ENCODE assay signal across 1 cellular context in the genomic region with DNA sequence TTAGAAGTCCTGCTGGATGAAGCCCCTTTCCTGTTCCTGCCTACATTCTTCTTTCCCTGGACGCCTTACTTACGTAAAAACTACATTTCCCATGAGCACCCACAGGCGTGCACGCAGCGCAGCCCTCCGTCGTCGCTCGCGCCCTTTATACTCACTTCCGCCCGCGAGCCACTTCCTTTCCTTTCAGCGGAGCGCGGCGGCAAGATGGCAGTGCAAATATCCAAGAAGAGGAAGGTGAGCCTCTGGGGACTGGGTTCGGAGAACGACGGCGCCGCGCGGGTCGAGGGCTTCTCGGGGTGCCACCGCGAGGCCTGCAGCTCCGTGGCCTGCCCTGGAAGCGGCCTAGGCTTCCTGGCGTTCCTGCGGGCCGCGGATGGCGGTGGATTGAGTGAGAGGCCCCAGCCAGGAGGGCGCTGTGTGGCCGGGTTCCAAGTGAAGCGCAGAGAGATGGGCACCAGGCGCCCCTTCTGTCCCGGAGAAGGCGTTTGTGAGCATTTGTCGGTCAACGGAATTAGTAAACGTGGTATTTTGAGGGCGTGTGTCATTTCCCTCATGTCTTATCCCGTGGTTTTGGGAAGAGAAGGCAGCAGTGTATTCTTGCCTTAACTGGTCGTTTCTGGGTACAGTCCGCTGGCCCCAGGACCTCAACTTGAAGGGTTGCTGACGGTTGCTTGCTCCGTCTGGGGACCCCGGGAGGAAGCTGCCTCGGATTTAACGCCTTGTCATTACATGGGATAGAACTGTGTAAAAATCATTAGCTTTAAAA.
TF ChIP-seq lines count a peak whose summit lies in the region.

A gene (plus strand): TSS at position 175 of the 766 bp plus-strand sequence. CDS start 30 bp downstream, at position 205.

TF ChIP-seq in HepG2, 621 proteins besides CTCF, POLR2A, EP300 and RAD21 (continued from another document and continues in another):
- TF ChIP-seq, protein P1, sequence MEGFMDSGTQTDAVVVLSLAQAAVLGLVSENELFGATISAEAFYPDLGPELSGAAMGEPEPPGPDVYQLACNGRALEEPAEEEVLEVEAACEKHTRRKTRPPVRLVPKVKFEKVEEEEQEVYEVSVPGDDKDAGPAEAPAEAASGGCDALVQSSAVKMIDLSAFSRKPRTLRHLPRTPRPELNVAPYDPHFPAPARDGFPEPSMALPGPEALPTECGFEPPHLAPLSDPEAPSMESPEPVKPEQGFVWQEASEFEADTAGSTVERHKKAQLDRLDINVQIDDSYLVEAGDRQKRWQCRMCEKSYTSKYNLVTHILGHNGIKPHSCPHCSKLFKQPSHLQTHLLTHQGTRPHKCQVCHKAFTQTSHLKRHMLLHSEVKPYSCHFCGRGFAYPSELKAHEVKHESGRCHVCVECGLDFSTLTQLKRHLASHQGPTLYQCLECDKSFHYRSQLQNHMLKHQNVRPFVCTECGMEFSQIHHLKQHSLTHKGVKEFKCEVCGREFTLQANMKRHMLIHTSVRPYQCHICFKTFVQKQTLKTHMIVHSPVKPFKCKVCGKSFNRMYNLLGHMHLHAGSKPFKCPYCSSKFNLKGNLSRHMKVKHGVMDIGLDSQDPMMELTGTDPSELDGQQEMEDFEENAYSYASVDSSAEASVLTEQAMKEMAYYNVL (CRISPR knock-in tag; IDR thresholded peaks at IDR 0.05; ENCODE audit: borderline replicate concordance), result peak; percentile 84; the same call in 1 of the 2 replicates
- TF ChIP-seq, protein P2, sequence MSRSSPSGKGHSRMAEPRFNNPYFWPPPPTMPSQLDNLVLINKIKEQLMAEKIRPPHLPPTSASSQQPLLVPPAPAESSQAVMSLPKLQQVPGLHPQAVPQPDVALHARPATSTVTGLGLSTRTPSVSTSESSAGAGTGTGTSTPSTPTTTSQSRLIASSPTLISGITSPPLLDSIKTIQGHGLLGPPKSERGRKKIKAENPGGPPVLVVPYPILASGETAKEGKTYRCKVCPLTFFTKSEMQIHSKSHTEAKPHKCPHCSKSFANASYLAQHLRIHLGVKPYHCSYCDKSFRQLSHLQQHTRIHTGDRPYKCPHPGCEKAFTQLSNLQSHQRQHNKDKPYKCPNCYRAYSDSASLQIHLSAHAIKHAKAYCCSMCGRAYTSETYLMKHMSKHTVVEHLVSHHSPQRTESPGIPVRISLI (CRISPR knock-in tag; IDR thresholded peaks at IDR 0.05; ENCODE audit: borderline replicate concordance), result 0 out of 2 replicates have a peak, but pooled peaks have one; percentile 22
- TF ChIP-seq FIP1L1 (IDR thresholded peaks at IDR 0.05; ENCODE audit: borderline replicate concordance, insufficient read depth, low read depth, low read length), result peak; percentile 87; the same call in 1 of the 2 replicates
- TF ChIP-seq, protein P3, sequence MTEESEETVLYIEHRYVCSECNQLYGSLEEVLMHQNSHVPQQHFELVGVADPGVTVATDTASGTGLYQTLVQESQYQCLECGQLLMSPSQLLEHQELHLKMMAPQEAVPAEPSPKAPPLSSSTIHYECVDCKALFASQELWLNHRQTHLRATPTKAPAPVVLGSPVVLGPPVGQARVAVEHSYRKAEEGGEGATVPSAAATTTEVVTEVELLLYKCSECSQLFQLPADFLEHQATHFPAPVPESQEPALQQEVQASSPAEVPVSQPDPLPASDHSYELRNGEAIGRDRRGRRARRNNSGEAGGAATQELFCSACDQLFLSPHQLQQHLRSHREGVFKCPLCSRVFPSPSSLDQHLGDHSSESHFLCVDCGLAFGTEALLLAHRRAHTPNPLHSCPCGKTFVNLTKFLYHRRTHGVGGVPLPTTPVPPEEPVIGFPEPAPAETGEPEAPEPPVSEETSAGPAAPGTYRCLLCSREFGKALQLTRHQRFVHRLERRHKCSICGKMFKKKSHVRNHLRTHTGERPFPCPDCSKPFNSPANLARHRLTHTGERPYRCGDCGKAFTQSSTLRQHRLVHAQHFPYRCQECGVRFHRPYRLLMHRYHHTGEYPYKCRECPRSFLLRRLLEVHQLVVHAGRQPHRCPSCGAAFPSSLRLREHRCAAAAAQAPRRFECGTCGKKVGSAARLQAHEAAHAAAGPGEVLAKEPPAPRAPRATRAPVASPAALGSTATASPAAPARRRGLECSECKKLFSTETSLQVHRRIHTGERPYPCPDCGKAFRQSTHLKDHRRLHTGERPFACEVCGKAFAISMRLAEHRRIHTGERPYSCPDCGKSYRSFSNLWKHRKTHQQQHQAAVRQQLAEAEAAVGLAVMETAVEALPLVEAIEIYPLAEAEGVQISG (CRISPR knock-in tag; IDR thresholded peaks at IDR 0.05), result peak; percentile 95
- peak; percentile 85 for TF ChIP-seq ZNF589 (CRISPR knock-in tag; conservative IDR thresholded peaks at IDR 0.05)
- TF ChIP-seq, protein P4, sequence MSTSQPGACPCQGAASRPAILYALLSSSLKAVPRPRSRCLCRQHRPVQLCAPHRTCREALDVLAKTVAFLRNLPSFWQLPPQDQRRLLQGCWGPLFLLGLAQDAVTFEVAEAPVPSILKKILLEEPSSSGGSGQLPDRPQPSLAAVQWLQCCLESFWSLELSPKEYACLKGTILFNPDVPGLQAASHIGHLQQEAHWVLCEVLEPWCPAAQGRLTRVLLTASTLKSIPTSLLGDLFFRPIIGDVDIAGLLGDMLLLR (CRISPR knock-in tag; IDR thresholded peaks at IDR 0.05), result peak; percentile 88
- no peak for TF ChIP-seq ZNF468 (CRISPR knock-in tag; IDR thresholded peaks at IDR 0.05)
- TF ChIP-seq ZFAT (CRISPR knock-in tag; conservative IDR thresholded peaks at IDR 0.05), result no peak
- TF ChIP-seq MBNL3 (CRISPR knock-in tag; conservative IDR thresholded peaks at IDR 0.05), result no peak
- no peak for TF ChIP-seq ZNF260 (CRISPR knock-in tag; IDR thresholded peaks at IDR 0.05; ENCODE audit: borderline replicate concordance, low read depth)
- TF ChIP-seq BRCA1 (CRISPR knock-in tag; IDR thresholded peaks at IDR 0.05), result no peak; the same call in 1 of the 2 replicates
- peak; percentile 15; the same call in 1 of the 2 replicates for TF ChIP-seq ZNF652 (CRISPR knock-in tag; IDR thresholded peaks at IDR 0.05; ENCODE audit: borderline replicate concordance, low read depth)
- TF ChIP-seq ZNF775 (CRISPR knock-in tag; IDR thresholded peaks at IDR 0.05; ENCODE audit: borderline replicate concordance), result 0 out of 2 replicates have a peak, but pooled peaks have one; percentile 34
- peak; percentile 100 for TF ChIP-seq ZNF143 (CRISPR knock-in tag; IDR thresholded peaks at IDR 0.05)
- peak; percentile 93 for TF ChIP-seq EED (CRISPR knock-in tag; IDR thresholded peaks at IDR 0.05)
- peak; percentile 32; the same call in 1 of the 2 replicates for TF ChIP-seq ZNF7 (CRISPR knock-in tag; IDR thresholded peaks at IDR 0.05)
- TF ChIP-seq, protein P5, sequence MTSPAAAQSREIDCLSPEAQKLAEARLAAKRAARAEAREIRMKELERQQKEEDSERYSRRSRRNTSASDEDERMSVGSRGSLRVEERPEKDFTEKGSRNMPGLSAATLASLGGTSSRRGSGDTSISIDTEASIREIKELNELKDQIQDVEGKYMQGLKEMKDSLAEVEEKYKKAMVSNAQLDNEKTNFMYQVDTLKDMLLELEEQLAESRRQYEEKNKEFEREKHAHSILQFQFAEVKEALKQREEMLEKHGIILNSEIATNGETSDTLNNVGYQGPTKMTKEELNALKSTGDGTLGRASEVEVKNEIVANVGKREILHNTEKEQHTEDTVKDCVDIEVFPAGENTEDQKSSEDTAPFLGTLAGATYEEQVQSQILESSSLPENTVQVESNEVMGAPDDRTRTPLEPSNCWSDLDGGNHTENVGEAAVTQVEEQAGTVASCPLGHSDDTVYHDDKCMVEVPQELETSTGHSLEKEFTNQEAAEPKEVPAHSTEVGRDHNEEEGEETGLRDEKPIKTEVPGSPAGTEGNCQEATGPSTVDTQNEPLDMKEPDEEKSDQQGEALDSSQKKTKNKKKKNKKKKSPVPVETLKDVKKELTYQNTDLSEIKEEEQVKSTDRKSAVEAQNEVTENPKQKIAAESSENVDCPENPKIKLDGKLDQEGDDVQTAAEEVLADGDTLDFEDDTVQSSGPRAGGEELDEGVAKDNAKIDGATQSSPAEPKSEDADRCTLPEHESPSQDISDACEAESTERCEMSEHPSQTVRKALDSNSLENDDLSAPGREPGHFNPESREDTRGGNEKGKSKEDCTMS (CRISPR knock-in tag; conservative IDR thresholded peaks at IDR 0.05), result 0 out of 2 replicates have a peak, but pooled peaks have one; percentile 12
- TF ChIP-seq, protein P6, sequence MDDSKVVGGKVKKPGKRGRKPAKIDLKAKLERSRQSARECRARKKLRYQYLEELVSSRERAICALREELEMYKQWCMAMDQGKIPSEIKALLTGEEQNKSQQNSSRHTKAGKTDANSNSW (CRISPR knock-in tag; IDR thresholded peaks at IDR 0.05; ENCODE audit: borderline replicate concordance), result peak; percentile 88; the same call in 1 of the 2 replicates
- no peak for TF ChIP-seq HNRNPH1 (optimal IDR thresholded peaks at IDR 0.05; ENCODE audit: low read depth, low read length)
- TF ChIP-seq, protein P7, sequence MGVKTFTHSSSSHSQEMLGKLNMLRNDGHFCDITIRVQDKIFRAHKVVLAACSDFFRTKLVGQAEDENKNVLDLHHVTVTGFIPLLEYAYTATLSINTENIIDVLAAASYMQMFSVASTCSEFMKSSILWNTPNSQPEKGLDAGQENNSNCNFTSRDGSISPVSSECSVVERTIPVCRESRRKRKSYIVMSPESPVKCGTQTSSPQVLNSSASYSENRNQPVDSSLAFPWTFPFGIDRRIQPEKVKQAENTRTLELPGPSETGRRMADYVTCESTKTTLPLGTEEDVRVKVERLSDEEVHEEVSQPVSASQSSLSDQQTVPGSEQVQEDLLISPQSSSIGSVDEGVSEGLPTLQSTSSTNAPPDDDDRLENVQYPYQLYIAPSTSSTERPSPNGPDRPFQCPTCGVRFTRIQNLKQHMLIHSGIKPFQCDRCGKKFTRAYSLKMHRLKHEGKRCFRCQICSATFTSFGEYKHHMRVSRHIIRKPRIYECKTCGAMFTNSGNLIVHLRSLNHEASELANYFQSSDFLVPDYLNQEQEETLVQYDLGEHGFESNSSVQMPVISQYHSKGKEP (CRISPR knock-in tag; IDR thresholded peaks at IDR 0.05), result 0 out of 2 replicates have a peak, but pooled peaks have one; percentile 19
- no peak for TF ChIP-seq SKI (IDR thresholded peaks at IDR 0.05; ENCODE audit: partially characterized antibody)
- TF ChIP-seq CREB1 (IDR thresholded peaks at IDR 0.05), result peak; percentile 92
- TF ChIP-seq CREB1 (CRISPR knock-in tag; IDR thresholded peaks at IDR 0.05), result peak; percentile 98
- peak; percentile 59; the same call in 1 of the 2 replicates for TF ChIP-seq ZNF235 (CRISPR knock-in tag; IDR thresholded peaks at IDR 0.05; ENCODE audit: borderline replicate concordance)
- peak; percentile 87; the same call in 1 of the 2 replicates for TF ChIP-seq MAF1 (CRISPR knock-in tag; IDR thresholded peaks at IDR 0.05; ENCODE audit: borderline replicate concordance)
- TF ChIP-seq, protein P8, sequence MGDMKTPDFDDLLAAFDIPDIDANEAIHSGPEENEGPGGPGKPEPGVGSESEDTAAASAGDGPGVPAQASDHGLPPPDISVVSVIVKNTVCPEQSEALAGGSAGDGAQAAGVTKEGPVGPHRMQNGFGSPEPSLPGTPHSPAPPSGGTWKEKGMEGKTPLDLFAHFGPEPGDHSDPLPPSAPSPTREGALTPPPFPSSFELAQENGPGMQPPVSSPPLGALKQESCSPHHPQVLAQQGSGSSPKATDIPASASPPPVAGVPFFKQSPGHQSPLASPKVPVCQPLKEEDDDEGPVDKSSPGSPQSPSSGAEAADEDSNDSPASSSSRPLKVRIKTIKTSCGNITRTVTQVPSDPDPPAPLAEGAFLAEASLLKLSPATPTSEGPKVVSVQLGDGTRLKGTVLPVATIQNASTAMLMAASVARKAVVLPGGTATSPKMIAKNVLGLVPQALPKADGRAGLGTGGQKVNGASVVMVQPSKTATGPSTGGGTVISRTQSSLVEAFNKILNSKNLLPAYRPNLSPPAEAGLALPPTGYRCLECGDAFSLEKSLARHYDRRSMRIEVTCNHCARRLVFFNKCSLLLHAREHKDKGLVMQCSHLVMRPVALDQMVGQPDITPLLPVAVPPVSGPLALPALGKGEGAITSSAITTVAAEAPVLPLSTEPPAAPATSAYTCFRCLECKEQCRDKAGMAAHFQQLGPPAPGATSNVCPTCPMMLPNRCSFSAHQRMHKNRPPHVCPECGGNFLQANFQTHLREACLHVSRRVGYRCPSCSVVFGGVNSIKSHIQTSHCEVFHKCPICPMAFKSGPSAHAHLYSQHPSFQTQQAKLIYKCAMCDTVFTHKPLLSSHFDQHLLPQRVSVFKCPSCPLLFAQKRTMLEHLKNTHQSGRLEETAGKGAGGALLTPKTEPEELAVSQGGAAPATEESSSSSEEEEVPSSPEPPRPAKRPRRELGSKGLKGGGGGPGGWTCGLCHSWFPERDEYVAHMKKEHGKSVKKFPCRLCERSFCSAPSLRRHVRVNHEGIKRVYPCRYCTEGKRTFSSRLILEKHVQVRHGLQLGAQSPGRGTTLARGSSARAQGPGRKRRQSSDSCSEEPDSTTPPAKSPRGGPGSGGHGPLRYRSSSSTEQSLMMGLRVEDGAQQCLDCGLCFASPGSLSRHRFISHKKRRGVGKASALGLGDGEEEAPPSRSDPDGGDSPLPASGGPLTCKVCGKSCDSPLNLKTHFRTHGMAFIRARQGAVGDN (CRISPR knock-in tag; IDR thresholded peaks at IDR 0.05), result peak; percentile 94
- peak; percentile 68; the same call in 1 of the 2 replicates for TF ChIP-seq ZBTB20 (CRISPR knock-in tag; IDR thresholded peaks at IDR 0.05; ENCODE audit: borderline replicate concordance, low read depth)
- TF ChIP-seq NR2F2 (IDR thresholded peaks at IDR 0.05; ENCODE audit: borderline replicate concordance, low read depth), result peak; percentile 18; the same call in 1 of the 2 replicates
- peak; percentile 91 for TF ChIP-seq ZNF205 (CRISPR knock-in tag; IDR thresholded peaks at IDR 0.05)
- peak; percentile 85 for TF ChIP-seq ZNF761 (CRISPR knock-in tag; conservative IDR thresholded peaks at IDR 0.05)
- peak; percentile 96; the same call in 1 of the 2 replicates for TF ChIP-seq ELF4 (CRISPR knock-in tag; IDR thresholded peaks at IDR 0.05; ENCODE audit: borderline replicate concordance)
- 0 out of 2 replicates have a peak, but pooled peaks have one; percentile 75 for TF ChIP-seq ZNF431 (CRISPR knock-in tag; IDR thresholded peaks at IDR 0.05; ENCODE audit: borderline replicate concordance, low read depth)
- TF ChIP-seq, protein P9, sequence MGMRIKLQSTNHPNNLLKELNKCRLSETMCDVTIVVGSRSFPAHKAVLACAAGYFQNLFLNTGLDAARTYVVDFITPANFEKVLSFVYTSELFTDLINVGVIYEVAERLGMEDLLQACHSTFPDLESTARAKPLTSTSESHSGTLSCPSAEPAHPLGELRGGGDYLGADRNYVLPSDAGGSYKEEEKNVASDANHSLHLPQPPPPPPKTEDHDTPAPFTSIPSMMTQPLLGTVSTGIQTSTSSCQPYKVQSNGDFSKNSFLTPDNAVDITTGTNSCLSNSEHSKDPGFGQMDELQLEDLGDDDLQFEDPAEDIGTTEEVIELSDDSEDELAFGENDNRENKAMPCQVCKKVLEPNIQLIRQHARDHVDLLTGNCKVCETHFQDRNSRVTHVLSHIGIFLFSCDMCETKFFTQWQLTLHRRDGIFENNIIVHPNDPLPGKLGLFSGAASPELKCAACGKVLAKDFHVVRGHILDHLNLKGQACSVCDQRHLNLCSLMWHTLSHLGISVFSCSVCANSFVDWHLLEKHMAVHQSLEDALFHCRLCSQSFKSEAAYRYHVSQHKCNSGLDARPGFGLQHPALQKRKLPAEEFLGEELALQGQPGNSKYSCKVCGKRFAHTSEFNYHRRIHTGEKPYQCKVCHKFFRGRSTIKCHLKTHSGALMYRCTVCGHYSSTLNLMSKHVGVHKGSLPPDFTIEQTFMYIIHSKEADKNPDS (CRISPR knock-in tag; IDR thresholded peaks at IDR 0.05), result no peak
- peak; percentile 90 for TF ChIP-seq MEF2D (CRISPR knock-in tag; IDR thresholded peaks at IDR 0.05)
- peak; percentile 62; the same call in 1 of the 2 replicates for TF ChIP-seq NFYC (CRISPR knock-in tag; IDR thresholded peaks at IDR 0.05)
